In the genomic region with DNA sequence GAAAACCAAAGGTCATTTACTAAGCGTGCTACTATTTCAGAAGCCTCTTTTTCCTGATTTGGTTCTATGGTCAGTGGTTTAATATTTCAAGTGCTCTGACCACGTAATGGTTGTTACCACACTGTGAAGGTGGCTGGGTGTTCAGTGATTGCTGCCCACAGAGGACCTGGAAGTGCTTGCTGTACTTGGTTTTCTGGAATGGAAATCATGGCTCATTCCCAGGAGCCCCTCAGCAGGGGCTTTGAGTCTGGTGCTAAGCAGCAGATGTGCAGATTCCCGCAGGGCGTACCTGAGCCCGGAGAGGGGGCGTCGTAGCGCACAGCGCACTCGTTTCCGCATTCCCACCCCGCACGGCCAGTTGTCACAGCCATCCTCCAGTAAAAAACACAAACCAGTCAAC, we compare ENCODE assay signal across 16 cellular contexts. TPM values are rescaled to one million over a fixed set of nuclear protein-coding genes. Genes with fewer than 3 reads are reported as not detected.
DNase-seq lines count a peak whose midpoint lies in the region; ATAC-seq and TF ChIP-seq lines count a peak whose summit lies in the region.
"Had no signal": no experiment of that assay in that cellular context is flagged by ENCODE, and none has a peak within 500 bp of the region (broad histone marks: within the 10 kb centered on the region; RNA-seq: fewer than 3 reads in every experiment).

No MANE protein-coding gene starts in this region.

- CTCF ChIA-PET in GM10248 (lab: Yijun Ruan, JAX), result no interaction called here

- H3K4me3 Mint-ChIP-seq in activated T-cell treated with anti-CD3 and anti-CD28 coated beads, Interleukin-2, amount 50 U/mL, for 72 hours, result peak overlapping the region; percentile 56 to 71
- H3K4me3 Mint-ChIP-seq in activated T-cell treated with anti-CD3 and anti-CD28 coated beads, Interleukin-2, amount 50 U/mL, for 4 hours, result no peak overlapping the region
- H3K4me3 Mint-ChIP-seq: neural crest cell; T-helper 2 cell treated with Interferon-gamma antibody and Interleukin-4, amounts not matched to agents 5 μg/mL and 100 μg/mL, for 36 hours had no signal

- H3K27me3 Mint-ChIP-seq in activated T-cell treated with anti-CD3 and anti-CD28 coated beads, Interleukin-2, amount 50 U/mL, for 72 hours (ENCODE audit: low read depth), result no peaks in the 10 kb centered on the region
- H3K27me3 Mint-ChIP-seq in activated T-cell treated with anti-CD3 and anti-CD28 coated beads, Interleukin-2, amount 50 U/mL, for 4 hours (ENCODE audit: low read depth), result no peaks in the 10 kb centered on the region

- POLR2A ChIA-PET in GM10248 (lab: Yijun Ruan, JAX), result no interaction called here

- TF ChIP-seq POLR2A in thyroid gland (IDR thresholded peaks at IDR 0.05) (no peak), right lobe of liver (IDR thresholded peaks at IDR 0.05) (no peak)

- H3K27me3 ChIP-seq in thyroid gland (no peaks in the 10 kb centered on the region), right lobe of liver (no peaks in the 10 kb centered on the region), SJCRH30 (no peaks in the 10 kb centered on the region)
- H3K27me3 ChIP-seq: adrenal gland, esophagus muscularis mucosa, sigmoid colon, tibial nerve had no signal

- no peaks in the 10 kb centered on the region for H3K36me3 ChIP-seq in thyroid gland
- H3K36me3 ChIP-seq in right lobe of liver, result no peaks in the 10 kb centered on the region
- no peaks in the 10 kb centered on the region for H3K36me3 ChIP-seq in SJCRH30
- H3K36me3 ChIP-seq: adrenal gland, esophagus muscularis mucosa, sigmoid colon, tibial nerve had no signal

- DNase-seq in activated T-cell treated with anti-CD3 and anti-CD28 coated beads, Interleukin-2, amount 50 U/mL, for 72 hours, result no peak
- DNase-seq in activated T-cell treated with anti-CD3 and anti-CD28 coated beads, Interleukin-2, amount 50 U/mL, for 4 hours, result no peak
- DNase-seq in astrocyte of the spinal cord (ENCODE audit: low read depth, low spot score), result peak; percentile 48
- peak; percentile 28 for DNase-seq in left kidney (ENCODE audit: low read depth, low spot score)
- DNase-seq in thyroid gland, result peak; percentile 22 to 25
- no peak for DNase-seq in GM10248 (ENCODE audit: extremely low spot score)
- DNase-seq in right lobe of liver, result no peak
- no peak for DNase-seq in SJCRH30
- DNase-seq: adrenal gland; COR-L47; sigmoid colon; stimulated activated CD4-positive, alpha-beta T cell treated with anti-CD3 and anti-CD28 coated beads, Interleukin-4, amount 100 ng/mL, for 1 hour had no signal

- intact Hi-C loops in thyroid gland (cut with DNase I) (no loop called here), right lobe of liver (cut with DNase I) (no loop called here)

- H3K9me3 ChIP-seq in thyroid gland (no peaks in the 10 kb centered on the region), right lobe of liver (no peaks in the 10 kb centered on the region), SJCRH30 (replicated peaks) (no peaks in the 10 kb centered on the region)
- H3K9me3 ChIP-seq: adrenal gland, esophagus muscularis mucosa, sigmoid colon, tibial nerve had no signal

- in situ Hi-C loops in astrocyte of the spinal cord (cut with HindIII; ENCODE audit: low sequenced_read_pairs), result no loop called here

- H3K4me1 ChIP-seq in thyroid gland (peaks cover 4 to 11% of the 10 kb centered on the region in 2 donors), right lobe of liver (peaks cover 0 to 19% (median 0%) of the 10 kb centered on the region in 4 donors), SJCRH30 (no peaks in the 10 kb centered on the region)
- H3K4me1 ChIP-seq: adrenal gland had no signal

- 38 to 47% methylated on average over 12 to 13 of the region's 13 CpGs for WGBS in thyroid gland, 2 donors
- 78% methylated on average over 9 of the region's 13 CpGs for WGBS in right lobe of liver (ENCODE audit: insufficient coverage, low coverage, low lambda C conversion rate, missing lambda C conversion rate)

- H3K27ac Mint-ChIP-seq in activated T-cell treated with anti-CD3 and anti-CD28 coated beads, Interleukin-2, amount 50 U/mL, for 72 hours, result peak overlapping the region; percentile 83
- H3K27ac Mint-ChIP-seq: T-helper 2 cell treated with Interferon-gamma antibody and Interleukin-4, amounts not matched to agents 5 μg/mL and 100 μg/mL, for 36 hours had no signal

- H3K27ac ChIP-seq in thyroid gland, result peak overlapping the region in 2 of 3 donors; percentile 15 to 24
- no peak overlapping the region for H3K27ac ChIP-seq in right lobe of liver
- no peak overlapping the region for H3K27ac ChIP-seq in SJCRH30
- H3K27ac ChIP-seq: adrenal gland, esophagus muscularis mucosa, sigmoid colon, tibial nerve had no signal

- no peak for ATAC-seq in activated T-cell treated with anti-CD3 and anti-CD28 coated beads, Interleukin-2, amount 50 U/mL, for 72 hours (replicated peaks in 1 of 2)
- no peak for ATAC-seq in activated T-cell treated with anti-CD3 and anti-CD28 coated beads, Interleukin-2, amount 50 U/mL, for 4 hours
- no peak for ATAC-seq in right lobe of liver

- peaks cover 90% of the 10 kb centered on the region for H3K4me1 Mint-ChIP-seq in activated T-cell treated with anti-CD3 and anti-CD28 coated beads, Interleukin-2, amount 50 U/mL, for 72 hours (ENCODE audit: low read depth)
- peaks cover 75% of the 10 kb centered on the region for H3K4me1 Mint-ChIP-seq in activated T-cell treated with anti-CD3 and anti-CD28 coated beads, Interleukin-2, amount 50 U/mL, for 4 hours (ENCODE audit: low read depth)

- H3K36me3 Mint-ChIP-seq in activated T-cell treated with anti-CD3 and anti-CD28 coated beads, Interleukin-2, amount 50 U/mL, for 72 hours (ENCODE audit: insufficient read depth in 2 of 2), result peaks cover 13 to 27% of the 10 kb centered on the region in 2 donors
- peaks cover 33% of the 10 kb centered on the region for H3K36me3 Mint-ChIP-seq in activated T-cell treated with anti-CD3 and anti-CD28 coated beads, Interleukin-2, amount 50 U/mL, for 4 hours (ENCODE audit: insufficient read depth)

- no peak for TF ChIP-seq CTCF in astrocyte of the spinal cord (IDR thresholded peaks at IDR 0.05; ENCODE audit: low read depth, low read length)
- TF ChIP-seq CTCF in thyroid gland (IDR thresholded peaks at IDR 0.05), result no peak
- TF ChIP-seq CTCF in GM10248 (IDR thresholded peaks at IDR 0.05; ENCODE audit: control extremely low read depth, extremely low read depth, low read depth, missing control alignments), result no peak
- TF ChIP-seq CTCF in right lobe of liver (IDR thresholded peaks at IDR 0.05), result no peak

- H3K4me3 ChIP-seq in astrocyte of the spinal cord (ENCODE audit: low read depth, low read length) (no peak overlapping the region), thyroid gland (replicated peaks in 1 of 3) (peak overlapping the region in 1 of 3 donors; percentile 1), right lobe of liver (no peak overlapping the region), SJCRH30 (no peak overlapping the region)
- H3K4me3 ChIP-seq: adrenal gland, esophagus muscularis mucosa, sigmoid colon, tibial nerve had no signal

- H3K9me3 Mint-ChIP-seq in activated T-cell treated with anti-CD3 and anti-CD28 coated beads, Interleukin-2, amount 50 U/mL, for 72 hours, result no peaks in the 10 kb centered on the region
- H3K9me3 Mint-ChIP-seq in activated T-cell treated with anti-CD3 and anti-CD28 coated beads, Interleukin-2, amount 50 U/mL, for 4 hours, result no peaks in the 10 kb centered on the region
- H3K9me3 Mint-ChIP-seq: neural crest cell; T-helper 2 cell treated with Interferon-gamma antibody and Interleukin-4, amounts not matched to agents 5 μg/mL and 100 μg/mL, for 36 hours had no signal

RNA-seq across cellular contexts. Expression of a gene that starts 50.5 kb away (rescaled TPM):
- 100 to 1,000 TPM; 123 to 137 TPM for total RNA-seq in activated T-cell treated with anti-CD3 and anti-CD28 coated beads, Interleukin-2, amount 50 U/mL, for 72 hours
- 10 to 100 TPM; 76.0 to 91.0 (median 78.1) TPM for total RNA-seq in activated T-cell treated with anti-CD3 and anti-CD28 coated beads, Interleukin-2, amount 50 U/mL, for 4 hours
- 10 to 100 TPM; 15.9 to 24.9 (median 18.6) TPM for total RNA-seq in thyroid gland
- 10 to 100 TPM in 1 of 6 experiments, 1 to 10 TPM in 5; 5.6 to 10.5 (median 8.3) TPM for total RNA-seq in right lobe of liver
- 14.0 and 14.6 TPM in 2 replicates for total RNA-seq in SJCRH30 (2014; rRNA removed; shearing (Covaris generic))

Comparison
In these comparisons a context has a peak if more than half of its experiments do, and no peak if none do; other contexts are left out.
1. DNase-seq: peak in astrocyte of the spinal cord (single experiment), left kidney (single experiment) and thyroid gland (2 of 2); none in activated T-cell treated with anti-CD3 and anti-CD28 coated beads, Interleukin-2, amount 50 U/mL, for 72 hours (0 of 2), activated T-cell treated with anti-CD3 and anti-CD28 coated beads, Interleukin-2, amount 50 U/mL, for 4 hours (single experiment), GM10248 (single experiment), right lobe of liver (0 of 3) and SJCRH30 (0 of 2).
2. H3K27ac ChIP-seq: peak in thyroid gland (2 of 3); none in right lobe of liver (0 of 3) and SJCRH30 (single experiment).